In the genomic region with DNA sequence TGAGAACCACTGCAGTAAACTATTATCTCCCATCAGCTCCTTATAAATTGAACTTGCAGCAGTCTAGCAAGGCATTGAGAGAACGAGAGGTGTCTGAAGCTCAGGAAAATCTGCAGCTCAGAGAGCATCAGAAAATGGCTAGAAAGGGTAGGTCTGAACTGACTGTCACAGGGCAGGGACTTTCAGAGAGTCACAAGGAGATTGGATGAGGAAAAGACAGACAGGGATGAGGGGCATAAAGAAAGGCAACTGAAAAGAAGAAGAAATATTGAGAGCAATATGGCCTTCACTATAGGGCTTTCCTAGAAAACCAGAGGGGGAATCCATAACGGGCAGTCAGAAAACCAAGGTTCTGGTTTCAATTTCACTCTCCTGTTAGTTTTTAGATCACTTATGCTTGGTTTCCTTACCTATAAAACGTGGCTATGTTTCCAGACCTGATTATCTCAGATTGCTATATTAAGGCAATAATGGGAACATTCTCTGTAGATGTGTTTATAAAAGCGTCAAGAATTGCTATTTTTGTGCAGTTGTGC, we compare ENCODE assay signal across 17 cellular contexts. TPM values are rescaled to one million over a fixed set of nuclear protein-coding genes. Genes with fewer than 3 reads are reported as not detected.
"Had no signal": no experiment of that assay in that cellular context is flagged by ENCODE, and none has a peak within 500 bp of the region (broad histone marks: within the 10 kb centered on the region; RNA-seq: fewer than 3 reads in every experiment).

No MANE protein-coding gene starts in this region.

- H3K36me3 ChIP-seq: left ventricle myocardium inferior, tibial artery, uterus had no signal

- ATAC-seq: T-helper 17 cell had no signal

- H3K4me3 Mint-ChIP-seq: T-helper 17 cell had no signal

- H3K4me3 ChIP-seq: coronary artery, left ventricle myocardium inferior, tibial artery, uterus had no signal

- H3K4me1 Mint-ChIP-seq: T-helper 17 cell had no signal

- H3K27ac ChIP-seq: coronary artery, left ventricle myocardium inferior, tibial artery had no signal

- H3K27me3 ChIP-seq: tibial artery, uterus had no signal

- DNase-seq: activated CD4-positive, CD25-positive, alpha-beta regulatory T cell; activated naive CD4-positive, alpha-beta T cell; activated T-cell treated with anti-CD3 and anti-CD28 coated beads, Interleukin-2, amount 50 U/mL, for 48 hours; caudate nucleus; effector CD8-positive, alpha-beta T cell; foreskin melanocyte; head of caudate nucleus; left ventricle myocardium inferior; mesendoderm; stimulated activated CD4-positive, alpha-beta T cell treated with anti-CD3 and anti-CD28 coated beads, Interleukin-2, amount 100 ng/mL, for 48 hours; T-helper 17 cell; tibial artery; uterus had no signal

- H3K9me3 ChIP-seq: left ventricle myocardium inferior, tibial artery, uterus had no signal

- H3K4me1 ChIP-seq: left ventricle myocardium inferior, tibial artery, uterus had no signal

- H3K27ac Mint-ChIP-seq: T-helper 17 cell had no signal

RNA-seq across cellular contexts. Expression of gene PDE6H, which starts 40.9 kb away (rescaled TPM):
- total RNA-seq: left ventricle myocardium inferior, osteoblast, T-helper 17 cell, uterus had no signal
- polyA plus RNA-seq: adipose tissue, neural cell had no signal
